Comparison of ENCODE assay signal across 1 cellular context in the genomic region with DNA sequence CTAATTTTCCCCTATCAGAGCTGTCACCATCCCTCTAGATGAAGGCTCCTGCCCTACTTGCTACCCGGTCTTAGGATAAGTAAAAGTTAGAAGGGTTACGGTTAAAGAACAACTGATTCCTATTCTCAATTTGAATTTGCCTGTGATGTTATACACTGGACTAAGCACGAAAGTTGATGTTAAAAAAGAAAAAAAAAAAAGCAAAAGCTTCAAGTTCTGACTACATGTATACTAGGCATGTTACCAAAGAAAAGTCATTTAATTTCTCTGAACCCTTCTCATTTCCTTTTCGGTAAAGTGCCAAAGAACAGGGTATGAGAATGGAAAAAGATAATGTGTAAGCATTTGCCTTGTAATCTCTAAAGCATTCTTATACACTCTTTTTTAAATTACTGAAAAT.
TF ChIP-seq lines count a peak whose summit lies in the region.

No MANE protein-coding gene starts in this region.

TF ChIP-seq in K562, 482 proteins besides CTCF, POLR2A, EP300 and RAD21:
- TF ChIP-seq ZNF311 (CRISPR knock-in tag; IDR thresholded peaks at IDR 0.05) (no peak), EWSR1 (IDR thresholded peaks at IDR 0.05; ENCODE audit: borderline replicate concordance, low read depth, partially characterized antibody) (no peak), ZBTB43 (CRISPR knock-in tag; IDR thresholded peaks at IDR 0.05) (no peak)
